Comparison of ENCODE assay signal across 2 cellular contexts in genomic region chr11:47202569-47202968, GRCh38.
A peak's percentile ranks its signal among the peaks of the same experiment; 100 is the strongest.
TF ChIP-seq lines count a peak whose summit lies in the region.

No MANE protein-coding gene starts in this region.

TF ChIP-seq in GM23338, 12 proteins besides CTCF, POLR2A, EP300 and RAD21:
- TF ChIP-seq ETS1 (IDR thresholded peaks at IDR 0.05) (no peak), ZNF114 (CRISPR knock-in tag; IDR thresholded peaks at IDR 0.05) (no peak), CREB1 (CRISPR knock-in tag; IDR thresholded peaks at IDR 0.05; ENCODE audit: low read depth) (no peak), STAT1 (IDR thresholded peaks at IDR 0.05; ENCODE audit: unreplicated experiment) (no peak), JUNB (IDR thresholded peaks at IDR 0.05; ENCODE audit: unreplicated experiment) (no peak), REST (IDR thresholded peaks at IDR 0.05; ENCODE audit: unreplicated experiment) (no peak), ZNF331 (CRISPR knock-in tag; IDR thresholded peaks at IDR 0.05; ENCODE audit: low read depth) (no peak), NANOG (IDR thresholded peaks at IDR 0.05; ENCODE audit: borderline replicate concordance) (no peak), ZNF462 (CRISPR knock-in tag; IDR thresholded peaks at IDR 0.05) (no peak), POLR2AphosphoS5 (IDR thresholded peaks at IDR 0.05; ENCODE audit: low read depth) (no peak)

TF ChIP-seq in H1, 55 proteins besides CTCF, POLR2A, EP300 and RAD21:
- TF ChIP-seq MAFK (IDR thresholded peaks at IDR 0.05; ENCODE audit: low read depth, low read length) (peak; percentile 87), SAP30 (IDR thresholded peaks at IDR 0.05; ENCODE audit: insufficient read depth, insufficient replicate concordance, low read length) (no peak)
TF ChIP-seq in H1: peak in this region for 1.
